ENCODE assay signal across 12 cellular contexts in genomic region chr3:114848087-114848486, GRCh38.
DNase-seq lines count a peak whose midpoint lies in the region; ATAC-seq and TF ChIP-seq lines count a peak whose summit lies in the region.
"Had no signal": no experiment of that assay in that cellular context is flagged by ENCODE, and none has a peak within 500 bp of the region (broad histone marks: within the 10 kb centered on the region; RNA-seq: fewer than 3 reads in every experiment).

No MANE protein-coding gene starts in this region.

- H3K4me1 ChIP-seq in muscle layer of duodenum (ENCODE audit: control insufficient read depth in 1 of 2, insufficient read depth in 2 of 2, low read length in 2 of 2) = peaks cover 0 to 12% of the 10 kb centered on the region in 2 donors
- H3K4me1 ChIP-seq: SJSA1 had no signal

- no peaks in the 10 kb centered on the region for H3K9me3 ChIP-seq in muscle layer of duodenum (ENCODE audit: control insufficient read depth in 1 of 2, low read length in 2 of 2)
- H3K9me3 ChIP-seq: SJSA1, upper lobe of left lung had no signal

- in situ Hi-C loops in GM13977 (cut with MboI; ENCODE audit: low pct_unique_long_range_greater_than_20kb, low sequenced_read_pairs, unreplicated experiment) = loop anchor here (25.0 kb wide), 2 partner anchors 839 to 939 kb away; no protein-coding TSS in a partner anchor

- DNase-seq in Right ventricle myocardium superior (peak; percentile 26), left cardiac atrium (no peak), cerebellum (ENCODE audit: low spot score) (peak; percentile 79), GM13977 (ENCODE audit: low spot score) (no peak), H4 (ENCODE audit: low spot score) (no peak)
- DNase-seq in stimulated activated CD4-positive, alpha-beta T cell treated with anti-CD3 and anti-CD28 coated beads, Interleukin-4, amount 100 ng/mL, for 24 hours = no peak
- DNase-seq: activated gamma-delta T cell, NCI-H1105 treated with DMSO at 0.1 percent for 48 hours had no signal

- H3K27me3 ChIP-seq in muscle layer of duodenum (ENCODE audit: low read depth, low read length) = no peaks in the 10 kb centered on the region
- H3K27me3 ChIP-seq: SJSA1, upper lobe of left lung had no signal

- no peak for TF ChIP-seq CTCF in GM13977 (IDR thresholded peaks at IDR 0.05; ENCODE audit: extremely low read depth, insufficient read depth, missing control alignments)

- no peaks in the 10 kb centered on the region for H3K36me3 ChIP-seq in muscle layer of duodenum (ENCODE audit: control insufficient read depth in 1 of 2, insufficient read depth in 2 of 2, low read length in 2 of 2)
- H3K36me3 ChIP-seq: SJSA1, upper lobe of left lung had no signal

- ATAC-seq in Right ventricle myocardium superior (ENCODE audit: poor library complexity) (peak; percentile 75), left cardiac atrium (no peak), GM21786 (IDR thresholded peaks at IDR 0.05; ENCODE audit: unreplicated experiment) (no peak)

- intact Hi-C loops in Right ventricle myocardium superior (cut with DNase I) (no loop called here), left cardiac atrium (cut with DNase I) (no loop called here)

- H3K4me3 ChIP-seq in muscle layer of duodenum (ENCODE audit: low read depth in 1 of 2, low read length in 2 of 2) = no peak overlapping the region
- H3K4me3 ChIP-seq: SJSA1, upper lobe of left lung had no signal

- peak overlapping the region; percentile 2 for H3K27ac ChIP-seq in muscle layer of duodenum (ENCODE audit: low read length)
- H3K27ac ChIP-seq: SJSA1 had no signal

Comparison
In these comparisons a context has a peak if more than half of its experiments do, and no peak if none do; other contexts are left out.
1. DNase-seq: peak in Right ventricle myocardium superior (single experiment) and cerebellum (single experiment); none in left cardiac atrium (single experiment), stimulated activated CD4-positive, alpha-beta T cell treated with anti-CD3 and anti-CD28 coated beads, Interleukin-4, amount 100 ng/mL, for 24 hours (single experiment), GM13977 (single experiment) and H4 (single experiment).